In genomic region chr15:38455096-38455495, GRCh38 we compare ENCODE assay signal across 8 cellular contexts. TPM values are rescaled to one million over a fixed set of nuclear protein-coding genes. Genes with fewer than 3 reads are reported as not detected.
DNase-seq lines count a peak whose midpoint lies in the region; ATAC-seq, FAIRE-seq and TF ChIP-seq lines count a peak whose summit lies in the region.

No MANE protein-coding gene starts in this region.

- H3K4me1 Mint-ChIP-seq in endodermal cell, result peaks cover 7% of the 10 kb centered on the region

- H3K36me3 ChIP-seq in NT2/D1 (ENCODE audit: insufficient read depth, insufficient read length, low read length) (peaks cover 22% of the 10 kb centered on the region), endodermal cell (ENCODE audit: control insufficient read depth, insufficient read depth, low read length) (no peaks in the 10 kb centered on the region), pancreas (no peaks in the 10 kb centered on the region)

- DNase-seq in EH (ENCODE audit: low read depth), result peak; percentile 39
- DNase-seq in NT2/D1 (ENCODE audit: low read depth, low spot score), result no peak
- no peak for DNase-seq in endodermal cell
- DNase-seq in pancreas, result no peak
- DNase-seq in LoVo (ENCODE audit: low spot score), result no peak
- DNase-seq in NCI-H146 (lab: John Stamatoyannopoulos, UW), result no peak
- DNase-seq in NK-92 (lab: John Stamatoyannopoulos, UW; ENCODE audit: unreplicated experiment), result no peak

- peak overlapping the region; percentile 98 for H3K4me3 Mint-ChIP-seq in endodermal cell

- H3K4me1 ChIP-seq in NT2/D1 (ENCODE audit: insufficient read depth, insufficient read length), result no peaks in the 10 kb centered on the region
- H3K4me1 ChIP-seq in endodermal cell (ENCODE audit: control insufficient read depth, insufficient read depth, low read length), result no peaks in the 10 kb centered on the region
- H3K4me1 ChIP-seq in pancreas, result peaks cover 0 to 12% (median 11%) of the 10 kb centered on the region in 3 donors

- H3K9ac ChIP-seq in NT2/D1 (ENCODE audit: insufficient read length, low read depth) (peak overlapping the region; percentile 92), endodermal cell (ENCODE audit: extremely low read depth, low read length, poor library complexity, severe bottlenecking) (peak overlapping the region; percentile 91)

- ATAC-seq in pancreas (peak in 1 of 4 donors; percentile 15), HG02884 (IDR thresholded peaks at IDR 0.05; ENCODE audit: unreplicated experiment) (no peak)

- FAIRE-seq in pancreas (lab: Jason Lieb, UNC), result no peak

- H3K27ac Mint-ChIP-seq in endodermal cell, result peak overlapping the region; percentile 99

- H3K27ac ChIP-seq in endodermal cell (ENCODE audit: low read depth, low read length) (no peak overlapping the region), pancreas (peak overlapping the region in 2 of 4 donors; percentile 87 to 96)

- H3K27me3 Mint-ChIP-seq in endodermal cell (ENCODE audit: insufficient read depth), result peaks cover 23% of the 10 kb centered on the region

- H3K9me3 ChIP-seq in NT2/D1 (ENCODE audit: insufficient read depth, low read length), result no peaks in the 10 kb centered on the region
- H3K9me3 ChIP-seq in endodermal cell (ENCODE audit: control insufficient read depth, low read length), result no peaks in the 10 kb centered on the region
- no peaks in the 10 kb centered on the region for H3K9me3 ChIP-seq in pancreas

- H3K27me3 ChIP-seq in NT2/D1 (ENCODE audit: insufficient read depth, insufficient read length), result no peaks in the 10 kb centered on the region
- peaks cover 17% of the 10 kb centered on the region for H3K27me3 ChIP-seq in endodermal cell (ENCODE audit: control insufficient read depth, insufficient read depth, low read length, poor library complexity, severe bottlenecking)
- no peaks in the 10 kb centered on the region for H3K27me3 ChIP-seq in pancreas

- no peak for TF ChIP-seq CTCF in endodermal cell (conservative IDR thresholded peaks at IDR 0.05)
- TF ChIP-seq CTCF in pancreas (IDR thresholded peaks at IDR 0.05), result no peak

- H3K4me3 ChIP-seq in NT2/D1 (ENCODE audit: insufficient read length, low read depth), result peak overlapping the region; percentile 89
- peak overlapping the region; percentile 91 for H3K4me3 ChIP-seq in endodermal cell (ENCODE audit: low read length)
- H3K4me3 ChIP-seq in pancreas, result peak overlapping the region; percentile 73 to 94 (median 76)

- no peaks in the 10 kb centered on the region for H3K9me3 Mint-ChIP-seq in endodermal cell

- H3K36me3 Mint-ChIP-seq in endodermal cell (ENCODE audit: low read depth), result no peaks in the 10 kb centered on the region

- WGBS in endodermal cell (ENCODE audit: insufficient coverage in 1 of 2, insufficient read length in 1 of 2), 2 experiments, result 5 to 40% methylated on average over 2 to 4 of the region's 4 CpGs
- 1 to 2% methylated on average over 4 of the region's 4 CpGs for WGBS in pancreas, 2 donors

- intact Hi-C loops in pancreas (cut with DNase I), result no loop called here

RNA-seq across cellular contexts. Expression of gene FAM98B, which starts 1.2 kb away (rescaled TPM):
- 10 to 100 TPM; 54.3 to 55.9 TPM for total RNA-seq in endodermal cell
- polyA plus RNA-seq in endodermal cell (2013, experiment 1 of 2), result 58.9 TPM
- 68.2 TPM for polyA plus RNA-seq in endodermal cell (2013, experiment 2 of 2)
- 10 to 100 TPM in 2 of 6 donors, 1 to 10 TPM in 4; 4.7 to 13.8 (median 7.0) TPM for total RNA-seq in pancreas
- polyA plus RNA-seq in pancreas, result 1 to 10 TPM; 3.2 to 6.5 TPM
